Comparison of ENCODE assay signal across 1 cellular context in genomic region chr18:13530879-13531387, GRCh38.
TF ChIP-seq lines count a peak whose summit lies in the region.

No MANE protein-coding gene starts in this region.

TF ChIP-seq in WTC11, 78 proteins besides CTCF, POLR2A, EP300 and RAD21 (continued from another document):
- no peak for TF ChIP-seq AR (CRISPR knock-in tag; IDR thresholded peaks at IDR 0.05)
- TF ChIP-seq CBFB (CRISPR knock-in tag; IDR thresholded peaks at IDR 0.05; ENCODE audit: low read depth), result no peak
TF ChIP-seq in WTC11: peak in this region for 0.
